14 cellular contexts compared by ENCODE assay signal in genomic region chr16:46765050-46765449, GRCh38. TPM values are rescaled to one million over a fixed set of nuclear protein-coding genes. Genes with fewer than 3 reads are reported as not detected.
DNase-seq lines count a peak whose midpoint lies in the region; ATAC-seq and TF ChIP-seq lines count a peak whose summit lies in the region.
"Had no signal": no experiment of that assay in that cellular context is flagged by ENCODE, and none has a peak within 500 bp of the region (broad histone marks: within the 10 kb centered on the region; RNA-seq: fewer than 3 reads in every experiment).

No MANE protein-coding gene starts in this region.

- in situ Hi-C loops in ACHN (cut with HindIII; ENCODE audit: low pct_ligation_motif_present, low pct_unique_long_range_greater_than_20kb, low sequenced_read_pairs): no loop called here

- ATAC-seq in SK-N-SH treated with all-trans-retinoic acid at 6 μM for 48 hours (peak; percentile 50), HG03095 (IDR thresholded peaks at IDR 0.05; ENCODE audit: unreplicated experiment) (no peak), HG03457 (IDR thresholded peaks at IDR 0.05; ENCODE audit: unreplicated experiment) (no peak)

- DNase-seq in ACHN: peak; percentile 30
- peak; percentile 81 for DNase-seq in H4 (ENCODE audit: low spot score)
- peak; percentile 28 for DNase-seq in foreskin melanocyte
- no peak for DNase-seq in SIG-M5 treated with dmso at 0.1 percent for 504 hours (lab: John Stamatoyannopoulos, UW; ENCODE audit: unreplicated experiment)
- DNase-seq in pons (ENCODE audit: low spot score): no peak
- DNase-seq: activated B cell treated with CpG ODN at 0.5 μM for 24 hours; activated naive CD8-positive, alpha-beta T cell treated with anti-CD3 and anti-CD28 coated beads for 36 hours; DMS53; esophagus squamous epithelium; NCI-H2029 treated with DMSO at 0.1 percent for 48 hours; stimulated activated CD4-positive, alpha-beta T cell treated with anti-CD3 and anti-CD28 coated beads, Interleukin-15, amount 100 ng/mL, for 24 hours had no signal

TF ChIP-seq in SK-N-SH treated with all-trans-retinoic acid at 6 μM for 48 hours, 23 proteins besides CTCF, POLR2A, EP300 and RAD21:
- TF ChIP-seq GLIS3 (CRISPR knock-in tag; IDR thresholded peaks at IDR 0.05): no peak
TF ChIP-seq in SK-N-SH treated with all-trans-retinoic acid at 6 μM for 48 hours: peak in this region for 0.

RNA-seq across cellular contexts. Expression of gene MYLK3, which starts 16.9 kb away (rescaled TPM):
- total RNA-seq in H4 (2014; rRNA removed; shearing (Covaris generic)): 0.14 TPM in 1 of 2 replicates, not detected in the other

Comparison
In these comparisons a context has a peak if more than half of its experiments do, and no peak if none do; other contexts are left out.
1. DNase-seq: peak in ACHN (single experiment), H4 (single experiment) and foreskin melanocyte (single experiment); none in SIG-M5 treated with dmso at 0.1 percent for 504 hours (single experiment) and pons (single experiment).